1 cellular context compared by ENCODE assay signal in genomic region chr5:131164161-131164930, GRCh38.
TF ChIP-seq lines count a peak whose summit lies in the region.

No MANE protein-coding gene starts in this region.

TF ChIP-seq in K562, 482 proteins besides CTCF, POLR2A, EP300 and RAD21 (continued from another document and continues in another):
- peak; percentile 47; the same call in 1 of the 2 replicates for TF ChIP-seq ZNF143 (CRISPR knock-in tag; IDR thresholded peaks at IDR 0.05)
- TF ChIP-seq REST (CRISPR knock-in tag; IDR thresholded peaks at IDR 0.05; ENCODE audit: low read depth) = 0 out of 2 replicates have a peak, but pooled peaks have one; percentile 68
- TF ChIP-seq ELF2 (CRISPR knock-in tag; IDR thresholded peaks at IDR 0.05) = no peak
- no peak; the same call in 1 of the 2 replicates for TF ChIP-seq FOXP4 (CRISPR knock-in tag; IDR thresholded peaks at IDR 0.05; ENCODE audit: borderline replicate concordance)
- no peak for TF ChIP-seq ZNF778 (CRISPR knock-in tag; IDR thresholded peaks at IDR 0.05)
- TF ChIP-seq ZNF12 (CRISPR knock-in tag; IDR thresholded peaks at IDR 0.05) = no peak
- TF ChIP-seq MCM5 (IDR thresholded peaks at IDR 0.05; ENCODE audit: low read depth) = no peak
- no peak for TF ChIP-seq ZNF318 (IDR thresholded peaks at IDR 0.05; ENCODE audit: borderline replicate concordance in 1 of 2, low read depth in 1 of 2)
- TF ChIP-seq GTF2A2 (tag; IDR thresholded peaks at IDR 0.05) = no peak
- TF ChIP-seq NFE2L1 (tag; IDR thresholded peaks at IDR 0.05; ENCODE audit: borderline replicate concordance, low read depth) = no peak
- TF ChIP-seq ZSCAN32 (CRISPR knock-in tag; IDR thresholded peaks at IDR 0.05) = peak; percentile 20; the same call in 1 of the 2 replicates
- TF ChIP-seq ZNF134 (CRISPR knock-in tag; conservative IDR thresholded peaks at IDR 0.05) = no peak; the same call in 1 of the 2 replicates
- TF ChIP-seq FOXM1 (IDR thresholded peaks at IDR 0.05; ENCODE audit: low read depth) = no peak
- TF ChIP-seq FOXM1 (CRISPR knock-in tag; IDR thresholded peaks at IDR 0.05; ENCODE audit: low read depth) = peak; percentile 89; the same call in 1 of the 2 replicates
- TF ChIP-seq JUND (IDR thresholded peaks at IDR 0.05; ENCODE audit: borderline replicate concordance, low read depth, low read length) = peak; percentile 52; the same call in 1 of the 2 replicates
- no peak; the same call in 2 of the 3 replicates for TF ChIP-seq JUND (tag; IDR thresholded peaks at IDR 0.05; ENCODE audit: borderline replicate concordance, low read depth, low read length)
- no peak for TF ChIP-seq ZNF512 (tag; IDR thresholded peaks at IDR 0.05)
- TF ChIP-seq SMAD2 (IDR thresholded peaks at IDR 0.05; ENCODE audit: low read depth, low read length) = no peak
- peak; percentile 75 to 84 for TF ChIP-seq TEAD1 (CRISPR knock-in tag; IDR thresholded peaks at IDR 0.05)
- TF ChIP-seq HLTF (IDR thresholded peaks at IDR 0.05) = no peak
- TF ChIP-seq ZNF764 (CRISPR knock-in tag; IDR thresholded peaks at IDR 0.05; ENCODE audit: low read depth) = no peak
- no peak for TF ChIP-seq THRAP3 (IDR thresholded peaks at IDR 0.05; ENCODE audit: borderline replicate concordance)
- TF ChIP-seq KDM2B (CRISPR knock-in tag; IDR thresholded peaks at IDR 0.05) = no peak; the same call in 1 of the 2 replicates
- no peak for TF ChIP-seq BCLAF1 (IDR thresholded peaks at IDR 0.05; ENCODE audit: borderline replicate concordance in 1 of 2, control insufficient read depth in 1 of 2, low read depth in 2 of 2, low read length in 1 of 2)
- no peak for TF ChIP-seq POLR2B (IDR thresholded peaks at IDR 0.05; ENCODE audit: low read depth, partially characterized antibody)
- TF ChIP-seq ATF2 (CRISPR knock-in tag; IDR thresholded peaks at IDR 0.05) = no peak
- TF ChIP-seq CAMTA2 (CRISPR knock-in tag; conservative IDR thresholded peaks at IDR 0.05) = no peak
- no peak for TF ChIP-seq ETV1 (tag; conservative IDR thresholded peaks at IDR 0.05; ENCODE audit: low read depth)
- TF ChIP-seq SLC30A9 (CRISPR knock-in tag; IDR thresholded peaks at IDR 0.05) = no peak
- no peak for TF ChIP-seq RFX7 (CRISPR knock-in tag; IDR thresholded peaks at IDR 0.05)
- no peak for TF ChIP-seq E4F1 (CRISPR knock-in tag; IDR thresholded peaks at IDR 0.05; ENCODE audit: borderline replicate concordance)
- TF ChIP-seq EP400 (IDR thresholded peaks at IDR 0.05) = peak; percentile 84
- no peak for TF ChIP-seq ZNF785 (CRISPR knock-in tag; IDR thresholded peaks at IDR 0.05)
- TF ChIP-seq ZNF668 (CRISPR knock-in tag; IDR thresholded peaks at IDR 0.05) = no peak
- no peak for TF ChIP-seq CC2D1A (IDR thresholded peaks at IDR 0.05)
- peak; percentile 91 for TF ChIP-seq RBBP5 (IDR thresholded peaks at IDR 0.05; ENCODE audit: borderline replicate concordance, insufficient read depth, low read length, poor library complexity, severe bottlenecking)
- no peak for TF ChIP-seq PRMT5 (CRISPR knock-in tag; IDR thresholded peaks at IDR 0.05)
- peak; percentile 79 for TF ChIP-seq FOSL1 (tag; conservative IDR thresholded peaks at IDR 0.05)
- peak; percentile 57; the same call in 1 of the 2 replicates for TF ChIP-seq SAFB (IDR thresholded peaks at IDR 0.05; ENCODE audit: borderline replicate concordance, low read depth, low read length)
- TF ChIP-seq ZNF436 (CRISPR knock-in tag; IDR thresholded peaks at IDR 0.05) = no peak
